Comparison of ENCODE assay signal across 8 cellular contexts in genomic region chr2:47168895-47169294, GRCh38. TPM values are rescaled to one million over a fixed set of nuclear protein-coding genes. Genes with fewer than 3 reads are reported as not detected.
DNase-seq lines count a peak whose midpoint lies in the region; ATAC-seq, FAIRE-seq and TF ChIP-seq lines count a peak whose summit lies in the region.
"Not testable (repeated sequence)": the region's sequence is repeated elsewhere in the genome, so short reads cannot be mapped to it uniquely, and the experiment has no call there.
"Had no signal": no experiment of that assay in that cellular context is flagged by ENCODE, and none has a peak within 500 bp of the region (broad histone marks: within the 10 kb centered on the region; RNA-seq: fewer than 3 reads in every experiment).

No MANE protein-coding gene starts in this region.

- H3K79me2 ChIP-seq in GM23248 (ENCODE audit: insufficient read depth) (peaks cover 97% of the 10 kb centered on the region), SK-N-SH (ENCODE audit: insufficient read depth) (peaks cover 100% of the 10 kb centered on the region), GM12878 (ENCODE audit: control insufficient read depth, insufficient read depth, low read length) (peaks cover 92% of the 10 kb centered on the region)

- not testable (repeated sequence) for H3K9me3 Mint-ChIP-seq in neural crest cell; stimulated activated naive CD8-positive, alpha-beta T cell treated with anti-CD3 and anti-CD28 coated beads, Interleukin-15, Interleukin-2, amounts not matched to agents 100 ng/mL and 50 ng/mL, for 24 hours

- not testable (repeated sequence) for TF ChIP-seq RAD21 in SK-N-SH (IDR thresholded peaks at IDR 0.05; ENCODE audit: low read length); GM12878 (IDR thresholded peaks at IDR 0.05; ENCODE audit: insufficient read depth, low read depth, low read length)

- not testable (repeated sequence) for H3K27ac Mint-ChIP-seq in neural crest cell (ENCODE audit: unreplicated experiment)
- H3K27ac Mint-ChIP-seq in stimulated activated naive CD8-positive, alpha-beta T cell treated with anti-CD3 and anti-CD28 coated beads, Interleukin-15, Interleukin-2, amounts not matched to agents 100 ng/mL and 50 ng/mL, for 24 hours: peak overlapping the region; percentile 3

- H3K4me2 ChIP-seq in GM23248 (ENCODE audit: unreplicated experiment); GM12878 (ENCODE audit: control insufficient read depth, insufficient read depth): not testable (repeated sequence)
- H3K4me2 ChIP-seq in SK-N-SH: 0 out of 2 replicates have a peak overlapping the region, but pooled peaks have one; percentile 85

- POLR2A ChIA-PET in SK-N-SH (lab: Yijun Ruan, JAX): not testable (repeated sequence)
- POLR2A ChIA-PET in GM12878 (lab: Charles Lee): interaction anchor here (1.2 kb wide), 1 partner anchor 10 kb away, joined by 3 read pairs; no protein-coding TSS in a partner anchor

- TF ChIP-seq EP300 in SK-N-SH (IDR thresholded peaks at IDR 0.05; ENCODE audit: borderline replicate concordance in 1 of 2, low read depth in 1 of 2, low read length in 1 of 2); GM12878 (IDR thresholded peaks at IDR 0.05; ENCODE audit: borderline replicate concordance in 1 of 2, control insufficient read depth in 1 of 2, low read depth in 2 of 2, low read length in 2 of 2): not testable (repeated sequence)

- not testable (repeated sequence) for H3K27me3 ChIP-seq in GM23248 (replicated peaks; ENCODE audit: insufficient read depth); SK-N-SH (ENCODE audit: insufficient read depth); GM12878 (replicated peaks in 1 of 2; ENCODE audit: control insufficient read depth in 2 of 2, insufficient read depth in 2 of 2, low read length in 1 of 2); left ventricle myocardium inferior (ENCODE audit: low read depth); uterus

- not testable (repeated sequence) for TF ChIP-seq CTCF in SK-N-SH (IDR thresholded peaks at IDR 0.05); GM12878 (IDR thresholded peaks at IDR 0.05 in 2 of 3, conservative IDR thresholded peaks at IDR 0.05 in 1 of 3; ENCODE audit: control insufficient read depth in 2 of 3, extremely low read depth in 1 of 3, insufficient read depth in 1 of 3, low read depth in 3 of 3, low read length in 3 of 3); left ventricle myocardium inferior (IDR thresholded peaks at IDR 0.05; ENCODE audit: borderline replicate concordance); neural crest cell (conservative IDR thresholded peaks at IDR 0.05); uterus (IDR thresholded peaks at IDR 0.05)

- WGBS in GM23248 (ENCODE audit: low coverage in 1 of 2, low lambda C conversion rate in 2 of 2, missing lambda C conversion rate in 2 of 2), 2 experiments: 78 to 79% methylated on average over 8 of the region's 8 CpGs
- 83% methylated on average over 8 of the region's 8 CpGs for WGBS in SK-N-SH (ENCODE audit: low lambda C conversion rate)
- 74% methylated on average over 8 of the region's 8 CpGs for WGBS in GM12878 (ENCODE audit: insufficient coverage, insufficient replicate concordance, low lambda C conversion rate, missing lambda C conversion rate)

- peak overlapping the region; percentile 34 for H3K4me3 Mint-ChIP-seq in neural crest cell
- H3K4me3 Mint-ChIP-seq in stimulated activated naive CD8-positive, alpha-beta T cell treated with anti-CD3 and anti-CD28 coated beads, Interleukin-15, Interleukin-2, amounts not matched to agents 100 ng/mL and 50 ng/mL, for 24 hours: peak overlapping the region; percentile 17

- H3K36me3 Mint-ChIP-seq in neural crest cell (ENCODE audit: low read depth): not testable (repeated sequence)
- H3K36me3 Mint-ChIP-seq in stimulated activated naive CD8-positive, alpha-beta T cell treated with anti-CD3 and anti-CD28 coated beads, Interleukin-15, Interleukin-2, amounts not matched to agents 100 ng/mL and 50 ng/mL, for 24 hours (ENCODE audit: low read depth): peaks cover 71% of the 10 kb centered on the region

- RAD21 ChIA-PET in GM12878 (lab: Charles Lee; ENCODE audit: unreplicated experiment): interaction anchor here (2.6 kb wide), 1 partner anchor 142 kb away, joined by 14 read pairs; no protein-coding TSS in a partner anchor

- not testable (repeated sequence) for H3K27me3 Mint-ChIP-seq in neural crest cell (ENCODE audit: low read depth); stimulated activated naive CD8-positive, alpha-beta T cell treated with anti-CD3 and anti-CD28 coated beads, Interleukin-15, Interleukin-2, amounts not matched to agents 100 ng/mL and 50 ng/mL, for 24 hours

- ATAC-seq in GM12878: not testable (repeated sequence)

- H3K27ac ChIP-seq in GM23248 (peak overlapping the region; percentile 49; the same call in 1 of the 2 replicates), SK-N-SH (ENCODE audit: low read depth in 2 of 2, low read length in 1 of 2) (peak overlapping the region in 1 of 2 experiments; percentile 98; a peak in 2 of 4 replicates), left ventricle myocardium inferior (replicated peaks) (peak overlapping the region; percentile 5), uterus (peak overlapping the region; percentile 2 to 24)
- H3K27ac ChIP-seq in GM12878 (ENCODE audit: control insufficient read depth, insufficient read depth): not testable (repeated sequence)

- H3K4me1 ChIP-seq in GM23248 (ENCODE audit: insufficient read depth): peaks cover 78% of the 10 kb centered on the region
- H3K4me1 ChIP-seq in SK-N-SH (ENCODE audit: control insufficient read depth in 1 of 2, insufficient read depth in 2 of 2, low read depth in 1 of 2, low read length in 1 of 2): peaks cover 27 to 52% of the 10 kb centered on the region in 2 experiments; a peak in 3 of 4 replicates
- not testable (repeated sequence) for H3K4me1 ChIP-seq in GM12878 (ENCODE audit: control insufficient read depth, insufficient read depth, low read length)
- peaks cover 89% of the 10 kb centered on the region for H3K4me1 ChIP-seq in left ventricle myocardium inferior
- H3K4me1 ChIP-seq in uterus: peaks cover 7 to 11% of the 10 kb centered on the region in 2 donors

- CTCF ChIA-PET in SK-N-SH (lab: Yijun Ruan, JAX); GM12878 (lab: Yijun Ruan, JAX): not testable (repeated sequence)

- SMC1A ChIA-PET in GM12878 (lab: Charles Lee; ENCODE audit: uncharacterized antibody, unreplicated experiment): interaction anchor here (1.2 to 4.3 kb wide), 2 partner anchors 13 to 135 kb away, joined by 4 to 24 read pairs; no protein-coding TSS in a partner anchor

- intact Hi-C loops in GM12878 (cut with micrococcal nuclease; ENCODE audit: unreplicated experiment); left ventricle myocardium inferior (cut with micrococcal nuclease); uterus (cut with DNase I; ENCODE audit: low total_unique reads): not testable (repeated sequence)

- H3K36me3 ChIP-seq in GM23248 (ENCODE audit: low read depth) (peaks cover 63% of the 10 kb centered on the region), SK-N-SH (replicated peaks in 1 of 2; ENCODE audit: control insufficient read depth in 1 of 2, insufficient read depth in 2 of 2, low read length in 1 of 2) (peaks cover 78 to 84% of the 10 kb centered on the region in 2 experiments), GM12878 (ENCODE audit: control insufficient read depth in 2 of 2, insufficient read depth in 2 of 2, low read length in 1 of 2) (peaks cover 0 to 33% of the 10 kb centered on the region in 2 experiments; a peak in 2 of 4 replicates), left ventricle myocardium inferior (peaks cover 52% of the 10 kb centered on the region)
- not testable (repeated sequence) for H3K36me3 ChIP-seq in uterus

- not testable (repeated sequence) for TF ChIP-seq POLR2A in GM12878 (IDR thresholded peaks at IDR 0.05; ENCODE audit: low read depth, low read length); uterus (IDR thresholded peaks at IDR 0.05)

- not testable (repeated sequence) for BruUV-seq in GM12878 (replicated peaks; lab: Mats Ljungman, UMichigan)

- not testable (repeated sequence) for FAIRE-seq in GM12878 (lab: Jason Lieb, UNC)

- H3K4me1 Mint-ChIP-seq in neural crest cell: peaks cover 54% of the 10 kb centered on the region
- peaks cover 80% of the 10 kb centered on the region for H3K4me1 Mint-ChIP-seq in stimulated activated naive CD8-positive, alpha-beta T cell treated with anti-CD3 and anti-CD28 coated beads, Interleukin-15, Interleukin-2, amounts not matched to agents 100 ng/mL and 50 ng/mL, for 24 hours (ENCODE audit: low read depth)

- H2AFZ ChIP-seq in GM23248; SK-N-SH (ENCODE audit: low read depth); GM12878 (ENCODE audit: control insufficient read depth, low read depth, low read length): not testable (repeated sequence)

- H3K9ac ChIP-seq in GM23248; GM12878 (ENCODE audit: control insufficient read depth, insufficient read depth, low read length): not testable (repeated sequence)
- peak overlapping the region; percentile 62; the same call in 1 of the 2 replicates for H3K9ac ChIP-seq in SK-N-SH

- H3K9me3 ChIP-seq in GM23248 (ENCODE audit: low read depth); SK-N-SH; GM12878 (replicated peaks; ENCODE audit: control insufficient read depth, insufficient read depth, low read length); left ventricle myocardium inferior (replicated peaks); uterus: not testable (repeated sequence)

- not testable (repeated sequence) for H3K4me3 ChIP-seq in GM23248; SK-N-SH (ENCODE audit: low read depth in 2 of 2, low read length in 1 of 2); left ventricle myocardium inferior; uterus
- 0 out of 2 replicates have a peak overlapping the region, but pooled peaks have one; percentile 14 for H3K4me3 ChIP-seq in GM12878

- not testable (repeated sequence) for DNase-seq in GM23248; SK-N-SH; GM12878 (ENCODE audit: low read depth, low spot score); left ventricle myocardium inferior; neural crest cell (ENCODE audit: low read depth, low spot score); uterus

- H3F3A ChIP-seq in GM23248 (ENCODE audit: insufficient read depth) (peaks cover 88% of the 10 kb centered on the region), SK-N-SH (replicated peaks; ENCODE audit: insufficient read depth) (peaks cover 78% of the 10 kb centered on the region)

- not testable (repeated sequence) for H3K9me2 ChIP-seq in GM23248 (ENCODE audit: insufficient read depth); SK-N-SH

- in situ Hi-C loops in GM23248 (cut with MboI); GM12878 (cut with MboI): not testable (repeated sequence)

- H4K20me1 ChIP-seq in GM23248 (ENCODE audit: insufficient read depth) (peaks cover 69% of the 10 kb centered on the region), SK-N-SH (ENCODE audit: insufficient read depth) (peaks cover 97% of the 10 kb centered on the region)
- not testable (repeated sequence) for H4K20me1 ChIP-seq in GM12878 (ENCODE audit: control insufficient read depth, insufficient read depth)

RNA-seq across cellular contexts. Expression of gene CALM2, which starts 7.4 kb away (rescaled TPM):
- total RNA-seq in GM23248 (2014; rRNA removed; shearing (Covaris generic)): 1,056 and 1,083 TPM in 2 replicates
- polyA plus RNA-seq in GM23248 (2016; fragmentation: Nextera tagmentation; extraction: Ambion mirVana) (2,147 and 2,171 TPM in 2 replicates), SK-N-SH (2012; rRNA removed) (401 and 491 TPM in 2 replicates), GM12878 (2011; rRNA removed) (602 and 880 TPM in 2 replicates), GM12878 (2014; fragmentation: Illumina TruSeq; extraction: Trizol) (460 and 489 TPM in 2 replicates), GM12878 (2014; fragmentation: Nextera tagmentation; extraction: Ambion mirVana) (1,000 to 10,000 TPM; 1,104 to 1,835 TPM), GM12878 (2014; rRNA removed) (228 and 253 TPM in 2 replicates), GM12878 (2016; fragmentation: Nextera tagmentation; extraction: Ambion mirVana) (100 to 1,000 TPM; 947 to 992 TPM)
- 795 and 1,236 TPM in 2 replicates for polyA plus RNA-seq in SK-N-SH (2012; cell fraction: cytosol; rRNA removed)
- polyA plus RNA-seq in SK-N-SH (2012; cell fraction: nucleus; rRNA removed): 77.3 and 188 TPM in 2 replicates
- total RNA-seq in GM12878 (2013; cell fraction: nucleolus; rRNA removed): 144 and 147 TPM in 2 replicates
- total RNA-seq in GM12878 (2014; rRNA removed) (287 and 392 TPM in 2 replicates), GM12878 (2014; rRNA removed; fragmentation: Illumina TruSeq; extraction: Trizol) (459 and 463 TPM in 2 replicates), GM12878 (2021) (322 and 324 TPM in 2 replicates), left ventricle myocardium inferior (491 TPM), neural crest cell (510 and 519 TPM in 2 replicates), uterus (100 to 1,000 TPM; 456 to 724 (median 652) TPM)
- polyA plus RNA-seq in GM12878 (2011; ENCODE audit: low read depth): 265 TPM
- polyA plus RNA-seq in GM12878 (2011; cell fraction: cytosol; rRNA removed): 153 and 208 TPM in 2 replicates
- polyA plus RNA-seq in GM12878 (2011; cell fraction: nucleus; rRNA removed): 177 and 264 TPM in 2 replicates
- polyA plus RNA-seq in GM12878 (2012): 354 and 366 TPM in 2 replicates
- polyA minus RNA-seq in GM12878 (2011; rRNA and poly(A)+ RNA removed): 106 and 167 TPM in 2 replicates
- 60.4 and 96.6 TPM in 2 replicates for polyA minus RNA-seq in GM12878 (2011; cell fraction: cytosol; rRNA and poly(A)+ RNA removed)
- 57.7 and 86.6 TPM in 2 replicates for polyA minus RNA-seq in GM12878 (2011; cell fraction: nucleus; rRNA and poly(A)+ RNA removed)

RNA-seq across cellular contexts. Expression of gene STPG4, which starts 13.8 kb away (rescaled TPM):
- total RNA-seq in GM23248 (2014; rRNA removed; shearing (Covaris generic)): not detected in 2 replicates
- polyA plus RNA-seq in GM23248 (2016; fragmentation: Nextera tagmentation; extraction: Ambion mirVana) (not detected in 2 replicates), SK-N-SH (2012; rRNA removed) (0.20 and 0.21 TPM in 2 replicates), GM12878 (2011; rRNA removed) (0.07 and 0.15 TPM in 2 replicates), GM12878 (2014; fragmentation: Illumina TruSeq; extraction: Trizol) (0.10 TPM in 1 of 2 replicates, not detected in the other), GM12878 (2014; fragmentation: Nextera tagmentation; extraction: Ambion mirVana) (not detected), GM12878 (2014; rRNA removed) (0.22 and 0.29 TPM in 2 replicates), GM12878 (2016; fragmentation: Nextera tagmentation; extraction: Ambion mirVana) (under 1 TPM; 0.16 to 0.19 TPM)
- polyA plus RNA-seq in SK-N-SH (2012; cell fraction: cytosol; rRNA removed): 0.08 and 0.12 TPM in 2 replicates
- polyA plus RNA-seq in SK-N-SH (2012; cell fraction: nucleus; rRNA removed): 0.54 and 0.77 TPM in 2 replicates
- total RNA-seq in GM12878 (2013; cell fraction: nucleolus; rRNA removed): 0.81 and 1.6 TPM in 2 replicates
- total RNA-seq in GM12878 (2014; rRNA removed) (0.22 and 0.23 TPM in 2 replicates), GM12878 (2014; rRNA removed; fragmentation: Illumina TruSeq; extraction: Trizol) (0.22 and 0.28 TPM in 2 replicates), GM12878 (2021) (not detected in 2 replicates), left ventricle myocardium inferior (not detected), neural crest cell (0.26 and 0.34 TPM in 2 replicates), uterus (1 to 10 TPM in 1 of 4 donors, not detected in 3; 1.0 TPM)
- polyA plus RNA-seq in GM12878 (2011; ENCODE audit: low read depth): not detected
- 0.03 and 0.07 TPM in 2 replicates for polyA plus RNA-seq in GM12878 (2011; cell fraction: cytosol; rRNA removed)
- polyA plus RNA-seq in GM12878 (2011; cell fraction: nucleus; rRNA removed): 0.30 and 0.31 TPM in 2 replicates
- 0.09 and 0.14 TPM in 2 replicates for polyA plus RNA-seq in GM12878 (2012)
- polyA minus RNA-seq in GM12878 (2011; rRNA and poly(A)+ RNA removed): 0.29 and 0.67 TPM in 2 replicates
- not detected in 2 replicates for polyA minus RNA-seq in GM12878 (2011; cell fraction: cytosol; rRNA and poly(A)+ RNA removed)
- 0.48 and 0.96 TPM in 2 replicates for polyA minus RNA-seq in GM12878 (2011; cell fraction: nucleus; rRNA and poly(A)+ RNA removed)
- total RNA-seq: NCI-H460 had no signal
